ENCODE assay signal across 15 cellular contexts in the genomic region with DNA sequence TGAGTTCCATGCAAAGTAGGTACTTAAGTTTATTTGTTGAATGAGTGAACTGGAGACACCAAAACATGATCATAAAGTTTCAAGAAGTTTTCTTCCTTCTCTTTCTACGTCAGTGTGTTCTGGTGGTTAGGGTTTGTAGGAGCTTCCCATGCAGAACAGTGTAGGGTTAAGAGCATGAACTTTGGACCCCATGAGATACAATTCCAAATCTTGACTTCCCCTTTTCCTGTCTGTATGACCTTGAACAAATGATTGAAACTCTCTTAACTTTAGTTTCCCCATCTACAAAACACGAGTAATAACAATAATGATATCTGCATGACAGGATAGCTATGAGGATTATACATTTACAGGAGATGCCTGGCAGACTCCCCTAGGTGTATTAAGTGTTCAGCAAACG. TPM values are rescaled to one million over a fixed set of nuclear protein-coding genes. Genes with fewer than 3 reads are reported as not detected.
DNase-seq lines count a peak whose midpoint lies in the region; ATAC-seq and TF ChIP-seq lines count a peak whose summit lies in the region.
"Had no signal": no experiment of that assay in that cellular context is flagged by ENCODE, and none has a peak within 500 bp of the region (broad histone marks: within the 10 kb centered on the region; RNA-seq: fewer than 3 reads in every experiment).

No MANE protein-coding gene starts in this region.

- no peaks in the 10 kb centered on the region for H3K36me3 Mint-ChIP-seq in activated B cell treated with CpG ODN at 0.5 μM for 24 hours (ENCODE audit: low read depth)
- H3K36me3 Mint-ChIP-seq in CD14-positive monocyte = no peaks in the 10 kb centered on the region
- H3K36me3 Mint-ChIP-seq: CD8-positive, alpha-beta memory T cell had no signal

- CTCF ChIA-PET in activated B cell treated with CpG ODN at 0.5 μM for 24 hours (lab: Charles Lee) = interaction anchor here (1.3 to 1.9 kb wide), 3 partner anchors 10 to 81 kb away, joined by 3 to 7 read pairs (median 5); no protein-coding TSS in a partner anchor

- H3K4me1 Mint-ChIP-seq in activated B cell treated with CpG ODN at 0.5 μM for 24 hours = peaks cover 24% of the 10 kb centered on the region
- peaks cover 19% of the 10 kb centered on the region for H3K4me1 Mint-ChIP-seq in CD14-positive monocyte
- H3K4me1 Mint-ChIP-seq: CD8-positive, alpha-beta memory T cell had no signal

- DNase-seq in activated B cell treated with CpG ODN at 0.5 μM for 24 hours (no peak), Ammon's horn (ENCODE audit: low spot score) (no peak), HUDEP-2 (lab: John Stamatoyannopoulos, UW; ENCODE audit: unreplicated experiment in 76 of 76) (no peak), RPMI8226 (no peak), CD14-positive monocyte (ENCODE audit: low spot score) (no peak)
- DNase-seq: aorta; CD8-positive, alpha-beta memory T cell; effector CD4-positive, alpha-beta T cell; glutamatergic neuron; NCI-H2171; spleen had no signal

- TF ChIP-seq CTCF in activated B cell treated with CpG ODN at 0.5 μM for 24 hours (IDR thresholded peaks at IDR 0.05) = no peak
- no peak for TF ChIP-seq CTCF in CD14-positive monocyte (IDR thresholded peaks at IDR 0.05)

- POLR2A ChIA-PET in activated B cell treated with CpG ODN at 0.5 μM for 24 hours (lab: Charles Lee) = interaction anchor here (1.0 to 2.4 kb wide), 2 partner anchors 40 to 42 kb away, joined by 3 to 12 read pairs; partner anchors contain the start of gene TENM4

- H3K4me3 Mint-ChIP-seq in activated B cell treated with CpG ODN at 0.5 μM for 24 hours = no peak overlapping the region
- no peak overlapping the region for H3K4me3 Mint-ChIP-seq in CD14-positive monocyte
- H3K4me3 Mint-ChIP-seq: CD8-positive, alpha-beta memory T cell had no signal

- ATAC-seq in GM18870 (IDR thresholded peaks at IDR 0.05; ENCODE audit: unreplicated experiment) = peak; percentile 51
- ATAC-seq in GM21786 (IDR thresholded peaks at IDR 0.05; ENCODE audit: unreplicated experiment) = peak; percentile 54
- ATAC-seq in HG03342 (IDR thresholded peaks at IDR 0.05; ENCODE audit: unreplicated experiment) = peak; percentile 55
- peak; percentile 59 for ATAC-seq in activated B cell treated with CpG ODN at 0.5 μM for 24 hours (ENCODE audit: low read depth)
- ATAC-seq: K562 had no signal

- peak overlapping the region; percentile 59 for H3K27ac Mint-ChIP-seq in activated B cell treated with CpG ODN at 0.5 μM for 24 hours
- no peak overlapping the region for H3K27ac Mint-ChIP-seq in CD14-positive monocyte
- H3K27ac Mint-ChIP-seq: CD8-positive, alpha-beta memory T cell had no signal

- no peaks in the 10 kb centered on the region for H3K9me3 Mint-ChIP-seq in activated B cell treated with CpG ODN at 0.5 μM for 24 hours
- peaks cover 0 to 6% (median 0%) of the 10 kb centered on the region in 7 donors for H3K9me3 Mint-ChIP-seq in CD14-positive monocyte

- no peaks in the 10 kb centered on the region for H3K27me3 Mint-ChIP-seq in activated B cell treated with CpG ODN at 0.5 μM for 24 hours
- peaks cover 0 to 10% (median 2%) of the 10 kb centered on the region in 3 donors for H3K27me3 Mint-ChIP-seq in CD14-positive monocyte (ENCODE audit: low read depth in 3 of 3)

- intact Hi-C loops in activated B cell treated with CpG ODN at 0.5 μM for 24 hours (cut with micrococcal nuclease) = loop anchor here (2.0 kb wide), 2 partner anchors 41 to 75 kb away; partner anchors contain the start of gene TENM4
- intact Hi-C loops in CD14-positive monocyte (cut with micrococcal nuclease) = no loop called here

RNA-seq across cellular contexts. Expression of gene TENM4, which starts 41.0 kb away (rescaled TPM):
- total RNA-seq in activated B cell treated with CpG ODN at 0.5 μM for 24 hours = 1.9 and 2.4 TPM in 2 replicates
- polyA plus RNA-seq in CD14-positive monocyte = under 1 TPM in 1 of 2 donors, not detected in 1; 0.31 TPM
- total RNA-seq: CD8-positive, alpha-beta memory T cell had no signal
- polyA plus RNA-seq: CD8-positive, alpha-beta memory T cell; K562 had no signal
